ENCODE assay signal across 7 cellular contexts in the genomic region with DNA sequence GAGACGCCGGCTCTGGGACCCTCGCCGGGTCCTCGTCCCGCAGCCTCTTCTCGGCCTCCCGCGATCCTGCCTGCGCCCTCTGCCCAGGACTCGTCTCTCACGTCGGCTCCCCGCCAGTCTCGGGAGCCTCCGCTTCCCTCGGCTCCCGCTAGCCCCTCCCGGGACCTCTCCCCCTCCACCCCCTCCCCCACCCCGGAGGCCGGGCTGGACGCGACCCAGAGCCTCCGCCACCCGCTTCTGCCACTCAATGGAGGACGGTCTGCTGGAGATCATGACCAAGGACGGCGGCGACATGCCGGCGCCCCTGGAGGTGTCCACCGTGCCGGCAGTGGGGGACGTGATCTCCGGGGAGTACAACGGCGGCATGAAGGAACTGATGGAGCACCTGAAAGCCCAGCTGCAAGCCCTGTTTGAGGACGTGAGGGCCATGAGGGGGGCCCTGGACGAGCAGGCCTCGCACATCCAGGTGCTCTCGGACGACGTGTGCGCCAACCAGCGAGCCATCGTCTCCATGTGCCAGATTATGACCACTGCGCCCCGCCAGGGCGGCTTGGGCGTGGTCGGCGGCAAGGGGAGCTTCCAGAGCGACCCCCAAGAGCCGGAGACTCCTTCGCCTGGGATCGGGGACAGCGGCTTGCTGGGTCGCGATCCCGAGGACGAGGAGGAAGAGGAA. TPM values are rescaled to one million over a fixed set of nuclear protein-coding genes. Genes with fewer than 3 reads are reported as not detected.
A peak's percentile ranks its signal among the peaks of the same experiment; 100 is the strongest.
DNase-seq lines count a peak whose midpoint lies in the region; TF ChIP-seq lines count a peak whose summit lies in the region.

No MANE protein-coding gene starts in this region.

- H3K36me3 ChIP-seq in sigmoid colon = no peaks in the 10 kb centered on the region

- TF ChIP-seq POLR2A in sigmoid colon (IDR thresholded peaks at IDR 0.05) = no peak

- H3K4me1 ChIP-seq in sigmoid colon = peaks cover 0 to 28% (median 23%) of the 10 kb centered on the region in 4 donors

- peak overlapping the region in 2 of 4 donors; percentile 4 to 51 for H3K27ac ChIP-seq in sigmoid colon

- intact Hi-C loops in sigmoid colon (cut with DNase I) = no loop called here

- CTCF ChIA-PET in HEK293T (lab: Yijun Ruan, JAX) = no interaction called here

- peak; percentile 57 for DNase-seq in HEK293T (ENCODE audit: extremely low spot score)
- DNase-seq in activated CD4-positive, alpha-beta T cell treated with anti-CD3 and anti-CD28 coated beads, Interleukin-2, amount 50 U/mL, for 48 hours = peak; percentile 27 to 28
- DNase-seq in foreskin fibroblast = no peak
- DNase-seq in sigmoid colon = no peak
- DNase-seq in NCI-H526 treated with DMSO at 0.1 percent for 48 hours (lab: John Stamatoyannopoulos, UW) = no peak
- DNase-seq in activated gamma-delta T cell (lab: John Stamatoyannopoulos, UW) = no peak
- no peak for DNase-seq in DMS 273 (lab: John Stamatoyannopoulos, UW; ENCODE audit: unreplicated experiment)

- 4 to 5% methylated on average over 61 of the region's 61 CpGs for WGBS in sigmoid colon, 2 donors

- TF ChIP-seq CTCF in foreskin fibroblast (IDR thresholded peaks at IDR 0.05; ENCODE audit: low read depth, low read length) (no peak), sigmoid colon (IDR thresholded peaks at IDR 0.05) (no peak)

- TF ChIP-seq EP300 in sigmoid colon (IDR thresholded peaks at IDR 0.05) = no peak

- H3K4me3 ChIP-seq in foreskin fibroblast (ENCODE audit: low read depth in 1 of 2, low read length in 2 of 2) (peak overlapping the region; percentile 71 to 81), sigmoid colon (peak overlapping the region; percentile 46 to 62 (median 52))

- peaks cover 16 to 57% (median 25%) of the 10 kb centered on the region in 3 donors for H3K27me3 ChIP-seq in sigmoid colon

- H3K9me3 ChIP-seq in sigmoid colon = no peaks in the 10 kb centered on the region

- POLR2A ChIA-PET in HEK293T (lab: Yijun Ruan, JAX) = interaction anchor here (1.3 kb wide), 1 partner anchor 65 kb away, joined by 5 read pairs; the partner anchor contains the start of gene PFKM

TF ChIP-seq in HEK293T, 16 proteins besides CTCF, POLR2A, EP300 and RAD21:
- TF ChIP-seq ARNT (IDR thresholded peaks at IDR 0.05) = no peak
- no peak for TF ChIP-seq HDGF (IDR thresholded peaks at IDR 0.05; ENCODE audit: borderline replicate concordance)
- no peak for TF ChIP-seq ELF4 (IDR thresholded peaks at IDR 0.05)
- no peak for TF ChIP-seq CTBP1 (IDR thresholded peaks at IDR 0.05; ENCODE audit: borderline replicate concordance)
- no peak for TF ChIP-seq FOXA1 (IDR thresholded peaks at IDR 0.05)
- TF ChIP-seq NFRKB (IDR thresholded peaks at IDR 0.05) = no peak
- TF ChIP-seq FOXK2 (IDR thresholded peaks at IDR 0.05) = no peak
- TF ChIP-seq BHLHE40 (IDR thresholded peaks at IDR 0.05; ENCODE audit: borderline replicate concordance) = no peak
- TF ChIP-seq SP1 (IDR thresholded peaks at IDR 0.05) = no peak
- no peak for TF ChIP-seq L3MBTL2 (conservative IDR thresholded peaks at IDR 0.05)
- no peak for TF ChIP-seq LEF1 (IDR thresholded peaks at IDR 0.05; ENCODE audit: borderline replicate concordance)
- TF ChIP-seq FOXM1 (IDR thresholded peaks at IDR 0.05; ENCODE audit: borderline replicate concordance) = no peak
- TF ChIP-seq PKNOX1 (IDR thresholded peaks at IDR 0.05) = no peak
- no peak for TF ChIP-seq ZNF384 (IDR thresholded peaks at IDR 0.05)

RNA-seq across cellular contexts. Expression of gene CCDC184, which starts 0.6 kb away (rescaled TPM):
- total RNA-seq in sigmoid colon = 1 to 10 TPM; 1.7 to 3.3 (median 2.1) TPM
- polyA plus RNA-seq in sigmoid colon = under 1 TPM in 2 of 3 donors, not detected in 1; 0.60 to 0.96 TPM

RNA-seq across cellular contexts. Expression of gene OR10AD1, which starts 19.1 kb away (rescaled TPM):
- not detected for total RNA-seq in sigmoid colon
- not detected for polyA plus RNA-seq in sigmoid colon

RNA-seq across cellular contexts. Expression of gene ASB8, which starts 26.7 kb away (rescaled TPM):
- 10 to 100 TPM; 35.6 to 64.3 (median 38.5) TPM for total RNA-seq in sigmoid colon
- polyA plus RNA-seq in sigmoid colon = 10 to 100 TPM; 20.6 to 27.0 (median 25.8) TPM

Comparison
In these comparisons a context has a peak if more than half of its experiments do, and no peak if none do; other contexts are left out.
1. DNase-seq: peak in HEK293T (single experiment) and activated CD4-positive, alpha-beta T cell treated with anti-CD3 and anti-CD28 coated beads, Interleukin-2, amount 50 U/mL, for 48 hours (2 of 2); none in foreskin fibroblast (0 of 2), sigmoid colon (single experiment), NCI-H526 treated with DMSO at 0.1 percent for 48 hours (single experiment), activated gamma-delta T cell (single experiment) and DMS 273 (single experiment).